ENCODE assay signal across 17 cellular contexts in genomic region chr3:127140501-127141460, GRCh38. TPM values are rescaled to one million over a fixed set of nuclear protein-coding genes. Genes with fewer than 3 reads are reported as not detected.
A peak's percentile ranks its signal among the peaks of the same experiment; 100 is the strongest.
DNase-seq lines count a peak whose midpoint lies in the region; ATAC-seq and TF ChIP-seq lines count a peak whose summit lies in the region.
"Had no signal": no experiment of that assay in that cellular context is flagged by ENCODE, and none has a peak within 500 bp of the region (broad histone marks: within the 10 kb centered on the region; RNA-seq: fewer than 3 reads in every experiment).

No MANE protein-coding gene starts in this region.

- H4K20me1 ChIP-seq in SK-N-SH (ENCODE audit: insufficient read depth): no peaks in the 10 kb centered on the region

- no peak overlapping the region for H3K9ac ChIP-seq in SK-N-SH
- H3K9ac ChIP-seq: BLaER1 treated with 17β-estradiol and CSF1 and Interleukin-3, amounts not matched to agents 10 nM and 100 nM had no signal

- TF ChIP-seq POLR2A in sigmoid colon (IDR thresholded peaks at IDR 0.05) (no peak), gastrocnemius medialis (IDR thresholded peaks at IDR 0.05) (no peak)

- POLR2A ChIA-PET in SK-N-SH (lab: Yijun Ruan, JAX): interaction anchor here (1.2 to 1.4 kb wide), 2 partner anchors 32 to 130 kb away, joined by 3 to 4 read pairs; no protein-coding TSS in a partner anchor

- ATAC-seq in SK-N-SH treated with all-trans-retinoic acid at 6 μM for 48 hours (no peak), gastrocnemius medialis (no peak)
- ATAC-seq: GM23338 had no signal

- H3F3A ChIP-seq in SK-N-SH (replicated peaks; ENCODE audit: insufficient read depth): no peaks in the 10 kb centered on the region

- H3K27ac ChIP-seq in SK-N-SH (ENCODE audit: low read depth in 2 of 2, low read length in 1 of 2) (no peak overlapping the region), sigmoid colon (no peak overlapping the region), gastrocnemius medialis (peak overlapping the region in 1 of 4 donors; percentile 43)
- H3K27ac ChIP-seq: BLaER1 treated with 17β-estradiol and CSF1 and Interleukin-3, amounts not matched to agents 10 nM and 100 nM had no signal

- H3K27me3 ChIP-seq in SK-N-SH (ENCODE audit: insufficient read depth) (no peaks in the 10 kb centered on the region), sigmoid colon (no peaks in the 10 kb centered on the region), gastrocnemius medialis (no peaks in the 10 kb centered on the region)

- TF ChIP-seq EP300 in SK-N-SH (IDR thresholded peaks at IDR 0.05; ENCODE audit: borderline replicate concordance in 1 of 2, low read depth in 1 of 2, low read length in 1 of 2): no peak
- TF ChIP-seq EP300 in sigmoid colon (IDR thresholded peaks at IDR 0.05): no peak

- no peak for TF ChIP-seq RAD21 in SK-N-SH (IDR thresholded peaks at IDR 0.05; ENCODE audit: low read length)

- no peaks in the 10 kb centered on the region for H3K36me3 ChIP-seq in SK-N-SH (replicated peaks in 1 of 2; ENCODE audit: control insufficient read depth in 1 of 2, insufficient read depth in 2 of 2, low read length in 1 of 2)
- H3K36me3 ChIP-seq in sigmoid colon: no peaks in the 10 kb centered on the region
- H3K36me3 ChIP-seq in gastrocnemius medialis: no peaks in the 10 kb centered on the region
- H3K36me3 ChIP-seq: BLaER1 treated with 17β-estradiol and CSF1 and Interleukin-3, amounts not matched to agents 10 nM and 100 nM had no signal

- H3K4me2 ChIP-seq in SK-N-SH: no peak overlapping the region
- H3K4me2 ChIP-seq: BLaER1 treated with 17β-estradiol and CSF1 and Interleukin-3, amounts not matched to agents 10 nM and 100 nM; GM23338 had no signal

- H3K9me2 ChIP-seq in SK-N-SH: no peaks in the 10 kb centered on the region

- no peak for TF ChIP-seq CTCF in SK-N-SH (IDR thresholded peaks at IDR 0.05)
- no peak for TF ChIP-seq CTCF in sigmoid colon (IDR thresholded peaks at IDR 0.05)
- TF ChIP-seq CTCF in gastrocnemius medialis (IDR thresholded peaks at IDR 0.05 in 4 of 5, conservative IDR thresholded peaks at IDR 0.05 in 1 of 5): no peak

- H3K79me2 ChIP-seq in SK-N-SH (ENCODE audit: insufficient read depth): no peaks in the 10 kb centered on the region

- H2AFZ ChIP-seq in SK-N-SH (ENCODE audit: low read depth): no peak overlapping the region
- H2AFZ ChIP-seq: GM23338 had no signal

- DNase-seq in SK-N-SH (peak; percentile 32), NCI-H69 (lab: John Stamatoyannopoulos, UW) (peak; percentile 2), mesenteric fat pad (ENCODE audit: low spot score) (peak; percentile 81), sigmoid colon (peak; percentile 61), gastrocnemius medialis (no peak), NCI-H82 treated with DMSO at 0.1 percent for 48 hours (lab: John Stamatoyannopoulos, UW; ENCODE audit: unreplicated experiment) (no peak)
- DNase-seq: ACHN; CD4-positive, alpha-beta T cell; DMS 273 treated with DMSO at 0.1 percent for 48 hours; EL; H7 had no signal

- CTCF ChIA-PET in SK-N-SH (lab: Yijun Ruan, JAX): interaction anchor here (1.1 to 1.6 kb wide), 5 partner anchors 10 to 461 kb away, joined by 3 to 4 read pairs (median 3); no protein-coding TSS in a partner anchor

- intact Hi-C loops in sigmoid colon (cut with DNase I) (no loop called here), gastrocnemius medialis (cut with DNase I; ENCODE audit: low total_unique reads) (no loop called here)

- peaks cover 0 to 65% of the 10 kb centered on the region in 2 experiments; a peak in 2 of 4 replicates for H3K4me1 ChIP-seq in SK-N-SH (ENCODE audit: control insufficient read depth in 1 of 2, insufficient read depth in 2 of 2, low read depth in 1 of 2, low read length in 1 of 2)
- H3K4me1 ChIP-seq in sigmoid colon: peaks cover 0 to 3% (median 2%) of the 10 kb centered on the region in 4 donors
- peaks cover 7 to 20% of the 10 kb centered on the region in 2 donors for H3K4me1 ChIP-seq in gastrocnemius medialis
- H3K4me1 ChIP-seq: BLaER1 treated with 17β-estradiol and CSF1 and Interleukin-3, amounts not matched to agents 10 nM and 100 nM had no signal

- WGBS in SK-N-SH (ENCODE audit: low lambda C conversion rate): 83% methylated on average over 8 of the region's 18 CpGs
- 92 to 94% methylated on average over 18 of the region's 18 CpGs for WGBS in sigmoid colon, 2 donors

- H3K4me3 ChIP-seq in SK-N-SH (ENCODE audit: low read depth in 2 of 2, low read length in 1 of 2): no peak overlapping the region
- no peak overlapping the region for H3K4me3 ChIP-seq in sigmoid colon
- H3K4me3 ChIP-seq in gastrocnemius medialis: no peak overlapping the region
- H3K4me3 ChIP-seq: BLaER1 treated with 17β-estradiol and CSF1 and Interleukin-3, amounts not matched to agents 10 nM and 100 nM; GM23338 had no signal

- H3K9me3 ChIP-seq in SK-N-SH (no peaks in the 10 kb centered on the region), sigmoid colon (no peaks in the 10 kb centered on the region), gastrocnemius medialis (no peaks in the 10 kb centered on the region)

- in situ Hi-C loops in gastrocnemius medialis (cut with MboI; ENCODE audit: low sequenced_read_pairs in 4 of 4): no loop called here

TF ChIP-seq in SK-N-SH, 30 proteins besides CTCF, POLR2A, EP300 and RAD21:
- no peak for TF ChIP-seq IRF3 (IDR thresholded peaks at IDR 0.05; ENCODE audit: low read depth, low read length)
- no peak for TF ChIP-seq TEAD4 (IDR thresholded peaks at IDR 0.05; ENCODE audit: borderline replicate concordance, insufficient read depth)

TF ChIP-seq in SK-N-SH treated with all-trans-retinoic acid at 6 μM for 48 hours, 23 proteins besides CTCF, POLR2A, EP300 and RAD21:
- TF ChIP-seq CSDC2 (CRISPR knock-in tag; IDR thresholded peaks at IDR 0.05) (no peak), ZNF8 (CRISPR knock-in tag; IDR thresholded peaks at IDR 0.05) (no peak), CSRNP3 (CRISPR knock-in tag; IDR thresholded peaks at IDR 0.05) (no peak), GLIS3 (CRISPR knock-in tag; IDR thresholded peaks at IDR 0.05) (no peak), PATZ1 (CRISPR knock-in tag; IDR thresholded peaks at IDR 0.05; ENCODE audit: borderline replicate concordance) (no peak)

RNA-seq across cellular contexts. Expression of gene PRR23E, which starts 52.1 kb away (rescaled TPM):
- polyA plus RNA-seq in SK-N-SH (2012; rRNA removed) (not detected in 2 replicates), sigmoid colon (not detected)
- not detected in 2 replicates for polyA plus RNA-seq in SK-N-SH (2012; cell fraction: cytosol; rRNA removed)
- polyA plus RNA-seq in SK-N-SH (2012; cell fraction: nucleus; rRNA removed): not detected in 2 replicates
- total RNA-seq in mesenteric fat pad (not detected), sigmoid colon (not detected), gastrocnemius medialis (not detected)
- total RNA-seq: A172; Calu3; CD4-positive, alpha-beta T cell; GM23338; H7; HT-29 had no signal
- polyA plus RNA-seq: GM23338 had no signal

Comparison
In these comparisons a context has a peak if more than half of its experiments do, and no peak if none do; other contexts are left out.
1. DNase-seq: peak in SK-N-SH (single experiment), NCI-H69 (single experiment), mesenteric fat pad (single experiment) and sigmoid colon (single experiment); none in gastrocnemius medialis (0 of 2) and NCI-H82 treated with DMSO at 0.1 percent for 48 hours (single experiment).